8 cellular contexts compared by ENCODE assay signal in the genomic region with DNA sequence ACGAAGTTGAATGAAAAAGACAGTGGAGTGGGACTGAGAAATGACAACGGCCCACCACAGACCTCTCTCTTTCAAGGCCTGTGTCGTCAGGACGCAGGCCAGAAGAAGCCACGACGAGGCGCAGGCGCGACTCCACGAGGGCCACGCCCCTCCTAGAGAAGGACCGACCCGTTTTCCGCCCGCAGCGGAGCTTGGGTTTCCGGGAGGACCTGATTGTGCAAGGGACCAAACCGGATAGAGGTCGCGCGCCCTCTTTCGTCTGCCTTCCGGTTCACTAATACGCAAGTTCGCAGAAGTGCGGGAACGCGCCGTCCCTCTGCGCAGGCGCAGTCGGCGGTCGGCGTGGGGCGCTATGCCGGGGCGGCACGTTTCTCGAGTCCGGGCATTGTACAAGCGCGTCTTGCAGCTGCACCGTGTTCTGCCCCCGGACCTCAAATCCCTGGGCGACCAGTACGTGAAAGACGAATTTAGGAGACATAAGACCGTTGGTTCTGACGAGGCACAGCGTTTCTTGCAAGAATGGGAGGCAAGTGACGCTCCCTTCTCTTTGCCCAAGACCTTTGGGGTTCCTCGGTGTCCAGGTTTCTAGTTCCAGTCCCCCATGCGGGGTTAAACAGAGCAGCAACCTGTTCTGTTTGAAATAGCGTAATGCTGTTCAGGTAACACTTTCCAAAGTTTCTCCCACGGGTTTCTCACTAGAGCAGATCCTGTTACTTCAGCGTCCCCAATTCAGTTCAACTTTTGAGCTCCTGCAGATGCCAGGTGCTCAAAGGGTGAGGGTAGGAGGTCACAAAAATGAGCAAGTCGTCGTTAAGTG.
DNase-seq lines count a peak whose midpoint lies in the region; ATAC-seq and TF ChIP-seq lines count a peak whose summit lies in the region.

A gene (plus strand): TSS at position 327 of the 817 bp plus-strand sequence. CDS start 26 bp downstream, at position 353.

- ATAC-seq in GM18907 (IDR thresholded peaks at IDR 0.05; ENCODE audit: unreplicated experiment) (peak; percentile 94), HG03159 (IDR thresholded peaks at IDR 0.05; ENCODE audit: unreplicated experiment) (peak; percentile 94)

- DNase-seq in AG08396 (ENCODE audit: low spot score) (peak; percentile 93), NCI-H2227 treated with DMSO at 0.1 percent for 48 hours (lab: John Stamatoyannopoulos, UW) (peak; percentile 99), cardiac fibroblast (ENCODE audit: low read depth in 2 of 2) (peak; percentile 99), iPS-NIHi7 (ENCODE audit: extremely low spot score) (peak; percentile 98), smooth muscle cell of the brain vasculature (ENCODE audit: low read depth, low spot score) (peak; percentile 92)

- TF ChIP-seq CTCF in WI38 (IDR thresholded peaks at IDR 0.05; ENCODE audit: low read depth, low read length) (no peak), cardiac fibroblast (IDR thresholded peaks at IDR 0.05; ENCODE audit: low read depth, low read length) (no peak)

- peak within 1 kb of the TSS; percentile 90 for H3K4me3 ChIP-seq in WI38 (ENCODE audit: low read depth, low read length)
- peak within 1 kb of the TSS; percentile 73 to 89 for H3K4me3 ChIP-seq in cardiac fibroblast (replicated peaks in 1 of 2; ENCODE audit: low read depth in 2 of 2, low read length in 2 of 2)

Comparison
In these comparisons a context has a peak if more than half of its experiments do, and no peak if none do; other contexts are left out.
1. Peak in every context shown above with its lines: DNase-seq, ATAC-seq and H3K4me3 ChIP-seq.